18 cellular contexts compared by ENCODE assay signal in the genomic region with DNA sequence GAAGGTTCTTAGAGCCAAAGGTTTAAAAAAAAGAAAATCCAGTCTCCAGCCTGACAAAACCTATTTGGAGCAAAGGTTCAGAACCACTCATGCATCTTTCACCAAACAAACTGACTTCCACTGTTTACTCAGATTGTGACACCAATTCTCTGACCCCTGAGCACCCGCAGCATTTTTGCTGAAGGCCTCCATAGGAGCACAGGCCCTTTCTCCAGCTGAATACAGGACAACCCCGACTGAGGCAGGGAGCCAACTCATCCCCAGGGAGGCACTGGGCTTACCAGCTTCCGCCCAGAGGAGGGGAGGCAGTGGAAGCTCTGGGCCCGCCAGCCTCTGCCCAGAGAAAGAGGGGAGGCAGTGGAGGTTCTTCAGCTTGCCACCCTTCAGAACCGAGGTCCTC. TPM values are rescaled to one million over a fixed set of nuclear protein-coding genes. Genes with fewer than 3 reads are reported as not detected.
"Had no signal": no experiment of that assay in that cellular context is flagged by ENCODE, and none has a peak within 500 bp of the region (broad histone marks: within the 10 kb centered on the region; RNA-seq: fewer than 3 reads in every experiment).

No MANE protein-coding gene starts in this region.

- H3K27ac ChIP-seq: ascending aorta, breast epithelium, coronary artery, prostate gland, right atrium auricular region, upper lobe of left lung had no signal

- H3K9me3 ChIP-seq: ascending aorta, breast epithelium, prostate gland, right atrium auricular region, stomach, upper lobe of left lung had no signal

- H3K4me1 ChIP-seq: breast epithelium, right atrium auricular region had no signal

- ATAC-seq: left colon had no signal

- H3K4me3 ChIP-seq: ascending aorta, breast epithelium, coronary artery, prostate gland, right atrium auricular region, smooth muscle cell, stomach, upper lobe of left lung had no signal

- H3K36me3 ChIP-seq: ascending aorta, breast epithelium, prostate gland, right atrium auricular region, stomach, upper lobe of left lung had no signal

- H3K27me3 ChIP-seq: ascending aorta, breast epithelium, right atrium auricular region, stomach, upper lobe of left lung had no signal

- DNase-seq: activated CD4-positive, alpha-beta T cell treated with anti-CD3 and anti-CD28 coated beads, Interleukin-2, amount 50 U/mL, for 48 hours; activated gamma-delta T cell; effector CD8-positive, alpha-beta T cell; glutamatergic neuron; hippocampal formation; left colon; stimulated activated CD4-positive, alpha-beta T cell treated with anti-CD3 and anti-CD28 coated beads, Interleukin-4, amount 100 ng/mL, for 1 hour; stomach; upper lobe of left lung had no signal

RNA-seq across cellular contexts. Expression of a gene that starts 51.0 kb away (rescaled TPM):
- total RNA-seq: ascending aorta; lung microvascular endothelial cell; mesothelial cell of epicardium; right atrium auricular region; smooth muscle cell; T-helper 2 cell treated with Interferon-gamma antibody and Interleukin-4, amounts not matched to agents 100 ng/mL and 5 ng/mL, for 36 hours had no signal
